Comparison of ENCODE assay signal across 9 cellular contexts in genomic region chr16:23148166-23148512, GRCh38. TPM values are rescaled to one million over a fixed set of nuclear protein-coding genes. Genes with fewer than 3 reads are reported as not detected.
A peak's percentile ranks its signal among the peaks of the same experiment; 100 is the strongest.
DNase-seq lines count a peak whose midpoint lies in the region; ATAC-seq and TF ChIP-seq lines count a peak whose summit lies in the region.
"Had no signal": no experiment of that assay in that cellular context is flagged by ENCODE, and none has a peak within 500 bp of the region (broad histone marks: within the 10 kb centered on the region; RNA-seq: fewer than 3 reads in every experiment).

No MANE protein-coding gene starts in this region.

- H3K56ac ChIP-seq in mesendoderm (ENCODE audit: low read length), result peak overlapping the region; percentile 91

- TF ChIP-seq CTCF in heart right ventricle (IDR thresholded peaks at IDR 0.05) (no peak), brain (conservative IDR thresholded peaks at IDR 0.05) (no peak)

- DNase-seq in heart right ventricle (no peak), left cardiac atrium (no peak), mesendoderm (no peak), aorta (no peak), COLO668 (lab: John Stamatoyannopoulos, UW; ENCODE audit: unreplicated experiment) (no peak), NCI-H2171 treated with DMSO at 0.1 percent for 48 hours (lab: John Stamatoyannopoulos, UW) (no peak)

- no peak for ATAC-seq in heart right ventricle
- ATAC-seq in left cardiac atrium, result no peak
- ATAC-seq in aorta (ENCODE audit: low FRiP score), result no peak
- no peak for ATAC-seq in HG03135 (IDR thresholded peaks at IDR 0.05; ENCODE audit: unreplicated experiment)

- H3K4me1 ChIP-seq in heart right ventricle, result peaks cover 3 to 60% (median 48%) of the 10 kb centered on the region in 9 donors
- H3K4me1 ChIP-seq in mesendoderm (ENCODE audit: control insufficient read depth, low read depth, low read length), result peaks cover 10% of the 10 kb centered on the region
- no peaks in the 10 kb centered on the region for H3K4me1 ChIP-seq in aorta (ENCODE audit: control insufficient read depth in 1 of 2, insufficient read depth in 2 of 2, low read length in 2 of 2)

- H3K18ac ChIP-seq in mesendoderm (ENCODE audit: low read length), result no peak overlapping the region

- H3K4me3 Mint-ChIP-seq in brain, result peak overlapping the region; percentile 90 to 99 (median 96)

- intact Hi-C loops in heart right ventricle (cut with DNase I), result loop anchor here in 7 of 10 donors (2.0 to 10.0 kb wide), 5 partner anchors 63 to 83 kb away; no protein-coding TSS in a partner anchor
- intact Hi-C loops in left cardiac atrium (cut with DNase I), result loop anchor here (5.0 kb wide), 2 partner anchors 41 to 76 kb away; no protein-coding TSS in a partner anchor
- intact Hi-C loops in aorta (cut with DNase I), result loop anchor here in 1 of 2 donors (5.0 kb wide), 1 partner anchor 76 kb away; no protein-coding TSS in a partner anchor

- H2BK120ac ChIP-seq in mesendoderm (ENCODE audit: low read depth, low read length), result no peak overlapping the region

- peak overlapping the region; percentile 85 for H3K9ac ChIP-seq in mesendoderm (ENCODE audit: low read length)

- H2AK5ac ChIP-seq in mesendoderm (ENCODE audit: low read length), result no peak overlapping the region

- H3K27ac ChIP-seq in heart right ventricle (peak overlapping the region; percentile 73 to 96 (median 84)), mesendoderm (ENCODE audit: low read depth, low read length) (no peak overlapping the region), aorta (ENCODE audit: low read depth in 1 of 2, low read length in 2 of 2) (no peak overlapping the region)

- no peak overlapping the region for H4K5ac ChIP-seq in mesendoderm (ENCODE audit: low read length)

- no peak overlapping the region for H2BK15ac ChIP-seq in mesendoderm (replicated peaks; ENCODE audit: low read depth)

- H3K79me1 ChIP-seq in mesendoderm (ENCODE audit: low read length), result peaks cover 7% of the 10 kb centered on the region

- H4K8ac ChIP-seq in mesendoderm (ENCODE audit: low read depth, low read length), result no peak overlapping the region

- WGBS in heart right ventricle, 2 donors, result 50 to 53% methylated on average over 7 of the region's 7 CpGs
- no CpG with 5 or more reads among the region's 7 CpGs for WGBS in mesendoderm (ENCODE audit: extremely low coverage, insufficient coverage, low lambda C conversion rate)
- WGBS in aorta, 2 donors, result 43 to 46% methylated on average over 7 of the region's 7 CpGs

- no peaks in the 10 kb centered on the region for H3K27me3 ChIP-seq in heart right ventricle
- H3K27me3 ChIP-seq in mesendoderm (ENCODE audit: insufficient read depth, low read length, poor library complexity), result no peaks in the 10 kb centered on the region
- H3K27me3 ChIP-seq in aorta (ENCODE audit: control insufficient read depth in 1 of 2, insufficient read depth in 2 of 2, low read length in 1 of 2), result no peaks in the 10 kb centered on the region

- peaks cover 27% of the 10 kb centered on the region for H3K79me2 ChIP-seq in mesendoderm (ENCODE audit: control insufficient read depth, insufficient read depth, low read length)

- peaks cover 23% of the 10 kb centered on the region for H3K27me3 Mint-ChIP-seq in brain

- peaks cover 56% of the 10 kb centered on the region for H3K4me1 Mint-ChIP-seq in brain

- H3K4me3 ChIP-seq in heart right ventricle (peak overlapping the region; percentile 37 to 92 (median 78)), mesendoderm (ENCODE audit: low read length) (peak overlapping the region; percentile 72), aorta (ENCODE audit: low read length in 2 of 2) (peak overlapping the region; percentile 74 to 98)

- H3K36me3 ChIP-seq in heart right ventricle (no peaks in the 10 kb centered on the region), mesendoderm (ENCODE audit: control insufficient read depth, insufficient read depth, low read length) (no peaks in the 10 kb centered on the region), aorta (ENCODE audit: control insufficient read depth in 1 of 2, insufficient read depth in 2 of 2, low read length in 1 of 2) (no peaks in the 10 kb centered on the region)

- H2BK5ac ChIP-seq in mesendoderm (ENCODE audit: low read length), result no peak overlapping the region

- no peaks in the 10 kb centered on the region for H3K36me3 Mint-ChIP-seq in brain

- peak overlapping the region; percentile 61 for H3K4me2 ChIP-seq in mesendoderm (ENCODE audit: low read length)

- peaks cover 0 to 4% (median 0%) of the 10 kb centered on the region in 5 experiments for H3K9me3 Mint-ChIP-seq in brain

- H3K9me3 ChIP-seq in heart right ventricle, result no peaks in the 10 kb centered on the region
- no peaks in the 10 kb centered on the region for H3K9me3 ChIP-seq in aorta (ENCODE audit: control insufficient read depth, low read length)

- H3K27ac Mint-ChIP-seq in brain, result peak overlapping the region; percentile 75 to 97 (median 90)

- no peak overlapping the region for H3K4ac ChIP-seq in mesendoderm (ENCODE audit: low read depth, low read length)

- H3K23ac ChIP-seq in mesendoderm (ENCODE audit: low read length), result no peak overlapping the region

RNA-seq across cellular contexts. Expression of gene USP31, which starts 1.1 kb away (rescaled TPM):
- total RNA-seq in heart right ventricle (10 to 100 TPM; 19.0 to 32.1 (median 23.2) TPM), left cardiac atrium (10 to 100 TPM; 24.0 to 31.1 TPM), aorta (10 to 100 TPM; 19.6 to 24.6 TPM)
- polyA plus RNA-seq in heart right ventricle (10 to 100 TPM in 1 of 2 donors, 1 to 10 TPM in 1; 8.9 to 21.8 TPM), brain (ENCODE audit: insufficient read depth, low read depth, low replicate concordance) (4.3 TPM), aorta (1 to 10 TPM; 1.4 to 2.6 TPM)
- polyA plus RNA-seq in mesendoderm (2013, experiment 1 of 2), result 7.4 TPM
- 7.2 TPM for polyA plus RNA-seq in mesendoderm (2013, experiment 2 of 2)

RNA-seq across cellular contexts. Expression of gene SCNN1G, which starts 34.4 kb away (rescaled TPM):
- under 1 TPM in 3 of 10 donors, not detected in 7; 0.05 to 0.30 (median 0.12) TPM for total RNA-seq in heart right ventricle
- polyA plus RNA-seq in heart right ventricle, result under 1 TPM in 1 of 2 donors, not detected in 1; 0.03 TPM
- total RNA-seq in left cardiac atrium, result under 1 TPM in 1 of 2 donors, not detected in 1; 0.13 TPM
- polyA plus RNA-seq in brain (ENCODE audit: insufficient read depth, low read depth, low replicate concordance), result not detected
- polyA plus RNA-seq in mesendoderm (2013, experiment 1 of 2), result 0.07 TPM
- 0.04 TPM for polyA plus RNA-seq in mesendoderm (2013, experiment 2 of 2)
- total RNA-seq in aorta, result not detected
- under 1 TPM in 1 of 2 donors, not detected in 1; 0.63 TPM for polyA plus RNA-seq in aorta
- total RNA-seq: renal cortical epithelial cell had no signal

Comparison
In these comparisons a context has a peak if more than half of its experiments do, and no peak if none do; other contexts are left out.
1. H3K27ac ChIP-seq: peak in heart right ventricle (10 of 10); none in mesendoderm (single experiment) and aorta (0 of 2).
2. Peak in every context shown above with its lines, with median percentiles within 50 percentile points of each other: H3K4me3 ChIP-seq.